In the genomic region with DNA sequence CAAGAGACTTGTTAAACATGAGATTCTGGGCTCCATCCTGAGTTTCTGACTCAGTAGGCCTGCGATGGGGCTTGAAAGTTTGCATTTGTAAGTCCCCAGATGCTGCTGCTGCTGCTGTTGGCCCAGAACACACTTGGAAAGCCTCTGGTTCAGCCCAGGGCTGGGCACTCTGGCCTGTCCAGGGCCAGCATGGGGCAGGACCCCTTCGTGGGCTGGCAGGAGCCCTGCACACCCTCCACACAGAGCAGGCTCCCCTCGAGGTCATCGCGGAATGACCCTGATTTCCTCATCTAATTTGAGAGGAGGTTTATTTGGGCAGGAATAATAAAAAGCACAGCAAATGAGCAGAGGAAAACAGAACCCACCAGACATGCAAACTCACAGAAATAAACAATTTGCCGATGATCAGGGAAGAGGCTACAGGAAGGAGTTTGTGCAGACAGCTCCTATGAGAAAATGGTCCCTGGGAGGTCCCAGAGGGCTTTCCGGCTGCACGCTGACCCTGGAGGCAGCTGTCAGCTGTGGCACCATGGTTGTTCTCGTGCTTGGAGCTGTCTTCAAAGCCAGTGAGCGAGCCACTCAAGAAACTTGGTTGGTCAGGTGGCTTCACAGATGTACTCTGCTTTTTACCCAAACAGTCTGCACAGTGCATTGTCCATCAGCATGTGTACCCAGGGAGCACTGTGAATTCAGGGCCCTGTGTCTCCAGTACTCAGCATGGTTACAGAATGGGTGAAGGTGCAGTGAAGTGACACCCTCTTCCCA, we compare ENCODE assay signal across 20 cellular contexts.
"Had no signal": no experiment of that assay in that cellular context is flagged by ENCODE, and none has a peak within 500 bp of the region (broad histone marks: within the 10 kb centered on the region; RNA-seq: fewer than 3 reads in every experiment).

No MANE protein-coding gene starts in this region.

- H3K27ac ChIP-seq: body of pancreas, colonic mucosa, foreskin keratinocyte, left lung, vagina had no signal

- H3K4me3 Mint-ChIP-seq: activated CD4-positive, alpha-beta T cell treated with anti-CD3 and anti-CD28 coated beads for 36 hours; activated naive CD8-positive, alpha-beta T cell treated with anti-CD3 and anti-CD28 coated beads, Interleukin-2, amount 10 ng/mL, durations not matched to agents 7 days and 5 days; naive thymus-derived CD4-positive, alpha-beta T cell had no signal

- DNase-seq: activated CD4-positive, alpha-beta T cell treated with anti-CD3 and anti-CD28 coated beads for 36 hours; activated CD4-positive, alpha-beta T cell treated with anti-CD3 and anti-CD28 coated beads, Interleukin-2, amount 50 U/mL, for 48 hours; activated naive CD4-positive, alpha-beta T cell treated with Interleukin-2 at 50 U/mL for 16 hours; activated naive CD8-positive, alpha-beta T cell treated with anti-CD3 and anti-CD28 coated beads, Interleukin-2, amount 10 ng/mL, durations not matched to agents 7 days and 5 days; activated T-cell treated with anti-CD3 and anti-CD28 coated beads for 4 hours; amygdala; central memory CD4-positive, alpha-beta T cell; colonic mucosa; foreskin keratinocyte; hypothalamus; kidney; naive thymus-derived CD4-positive, alpha-beta T cell; nucleus accumbens; retina; stimulated activated naive CD8-positive, alpha-beta T cell treated with anti-CD3 and anti-CD28 coated beads, Interleukin-15, Interleukin-2, amounts not matched to agents 100 U/mL and 50 U/mL, for 24 hours; substantia nigra had no signal

- H3K4me1 ChIP-seq: body of pancreas, colonic mucosa, foreskin keratinocyte, left lung had no signal

- H3K4me1 Mint-ChIP-seq: activated CD4-positive, alpha-beta T cell treated with anti-CD3 and anti-CD28 coated beads for 36 hours; activated naive CD8-positive, alpha-beta T cell treated with anti-CD3 and anti-CD28 coated beads, Interleukin-2, amount 10 ng/mL, durations not matched to agents 7 days and 5 days; naive thymus-derived CD4-positive, alpha-beta T cell had no signal

- ATAC-seq: activated CD4-positive, alpha-beta T cell treated with anti-CD3 and anti-CD28 coated beads for 36 hours; body of pancreas; foreskin keratinocyte; left lung; naive thymus-derived CD4-positive, alpha-beta T cell; stimulated activated naive CD8-positive, alpha-beta T cell treated with anti-CD3 and anti-CD28 coated beads, Interleukin-15, Interleukin-2, amounts not matched to agents 100 U/mL and 50 U/mL, for 24 hours had no signal

- H3K36me3 Mint-ChIP-seq: activated naive CD8-positive, alpha-beta T cell treated with anti-CD3 and anti-CD28 coated beads, Interleukin-2, amount 10 ng/mL, durations not matched to agents 7 days and 5 days; naive thymus-derived CD4-positive, alpha-beta T cell had no signal

- H3K27me3 Mint-ChIP-seq: activated CD4-positive, alpha-beta T cell treated with anti-CD3 and anti-CD28 coated beads for 36 hours; activated naive CD8-positive, alpha-beta T cell treated with anti-CD3 and anti-CD28 coated beads, Interleukin-2, amount 10 ng/mL, durations not matched to agents 7 days and 5 days had no signal

- H3K36me3 ChIP-seq: colonic mucosa, left lung, tibial artery, vagina had no signal

- H3K9me3 ChIP-seq: colonic mucosa, left lung, tibial artery, vagina had no signal

- H3K9me3 Mint-ChIP-seq: activated naive CD8-positive, alpha-beta T cell treated with anti-CD3 and anti-CD28 coated beads, Interleukin-2, amount 10 ng/mL, durations not matched to agents 7 days and 5 days had no signal

- H3K27ac Mint-ChIP-seq: activated CD4-positive, alpha-beta T cell treated with anti-CD3 and anti-CD28 coated beads for 36 hours; activated naive CD8-positive, alpha-beta T cell treated with anti-CD3 and anti-CD28 coated beads, Interleukin-2, amount 10 ng/mL, durations not matched to agents 7 days and 5 days; naive thymus-derived CD4-positive, alpha-beta T cell had no signal

- H3K27me3 ChIP-seq: body of pancreas, colonic mucosa, left lung, tibial artery, vagina had no signal

- H3K4me3 ChIP-seq: body of pancreas, colonic mucosa, left lung, tibial artery, vagina had no signal
